Comparison of ENCODE assay signal across 19 cellular contexts in genomic region chr15:54604963-54605362, GRCh38.
A peak's percentile ranks its signal among the peaks of the same experiment; 100 is the strongest.
DNase-seq lines count a peak whose midpoint lies in the region; ATAC-seq and TF ChIP-seq lines count a peak whose summit lies in the region.
"Had no signal": no experiment of that assay in that cellular context is flagged by ENCODE, and none has a peak within 500 bp of the region (broad histone marks: within the 10 kb centered on the region; RNA-seq: fewer than 3 reads in every experiment).

No MANE protein-coding gene starts in this region.

- no peaks in the 10 kb centered on the region for H3K79me2 ChIP-seq in GM23338 (replicated peaks; ENCODE audit: insufficient read depth)

- no peaks in the 10 kb centered on the region for H3K36me3 Mint-ChIP-seq in GM23338 (ENCODE audit: low read depth)
- H3K36me3 Mint-ChIP-seq: CD8-positive, alpha-beta memory T cell had no signal

- H3K27me3 Mint-ChIP-seq in GM23338 (ENCODE audit: insufficient read depth, low read depth, poor library complexity), result peaks cover 2% of the 10 kb centered on the region

- H3K36me3 ChIP-seq in GM23338 (ENCODE audit: insufficient read depth) (peaks cover 2% of the 10 kb centered on the region; the same call in 1 of the 2 replicates), NT2/D1 (ENCODE audit: insufficient read depth, insufficient read length, low read length) (no peaks in the 10 kb centered on the region)
- H3K36me3 ChIP-seq: BLaER1, MG63 had no signal

- no peak overlapping the region for H3K27ac Mint-ChIP-seq in GM23338
- H3K27ac Mint-ChIP-seq: CD8-positive, alpha-beta memory T cell had no signal

- H3K4me1 ChIP-seq in GM23338 (ENCODE audit: insufficient read depth) (no peaks in the 10 kb centered on the region), NT2/D1 (ENCODE audit: insufficient read depth, insufficient read length) (no peaks in the 10 kb centered on the region)
- H3K4me1 ChIP-seq: BLaER1 had no signal

- peaks cover 8% of the 10 kb centered on the region; the same call in 2 of the 3 replicates for H3K4me1 Mint-ChIP-seq in GM23338
- H3K4me1 Mint-ChIP-seq: CD8-positive, alpha-beta memory T cell had no signal

- H3K9ac ChIP-seq in NT2/D1 (ENCODE audit: insufficient read length, low read depth), result no peak overlapping the region
- H3K9ac ChIP-seq: BLaER1 had no signal

- peaks cover 43% of the 10 kb centered on the region for H3K9me3 Mint-ChIP-seq in GM23338
- H3K9me3 Mint-ChIP-seq: CD8-positive, alpha-beta memory T cell; H9 had no signal

- no peaks in the 10 kb centered on the region for H4K20me1 ChIP-seq in GM23338 (replicated peaks; ENCODE audit: insufficient read depth)
- H4K20me1 ChIP-seq: BLaER1 had no signal

- no peaks in the 10 kb centered on the region for H3K9me2 ChIP-seq in GM23338 (ENCODE audit: insufficient read depth)

- no peak for TF ChIP-seq CTCF in GM23338 (conservative IDR thresholded peaks at IDR 0.05; ENCODE audit: low read depth in 2 of 2)

- intact Hi-C loops in posterior vena cava (cut with DNase I), result no loop called here

- H3F3A ChIP-seq in GM23338 (replicated peaks; ENCODE audit: low read depth), result no peaks in the 10 kb centered on the region

- ATAC-seq in GM23338, result peak; percentile 81
- no peak for ATAC-seq in HG03025 (IDR thresholded peaks at IDR 0.05; ENCODE audit: low FRiP score, unreplicated experiment)

- H2AFZ ChIP-seq in GM23338, result no peak overlapping the region
- H2AFZ ChIP-seq: PC-9 had no signal

- H3K4me3 ChIP-seq in GM23338 (no peak overlapping the region), NT2/D1 (ENCODE audit: insufficient read length, low read depth) (no peak overlapping the region)
- H3K4me3 ChIP-seq: BLaER1, MG63, PC-9 had no signal

- H3K4me2 ChIP-seq in GM23338, result no peak overlapping the region
- H3K4me2 ChIP-seq: BLaER1, PC-9 had no signal

- no peak overlapping the region for H3K4me3 Mint-ChIP-seq in GM23338
- H3K4me3 Mint-ChIP-seq: CD8-positive, alpha-beta memory T cell had no signal

- H3K27ac ChIP-seq in GM23338 (ENCODE audit: low read depth), result no peak overlapping the region
- H3K27ac ChIP-seq: BLaER1, PC-9, RWPE1 had no signal

- H3K27me3 ChIP-seq in GM23338 (ENCODE audit: insufficient read depth) (no peaks in the 10 kb centered on the region), NT2/D1 (ENCODE audit: insufficient read depth, insufficient read length) (peaks cover 9% of the 10 kb centered on the region)
- H3K27me3 ChIP-seq: BLaER1, MG63 had no signal

- DNase-seq in GM23338 (ENCODE audit: low spot score) (no peak), NT2/D1 (ENCODE audit: low read depth, low spot score) (peak; percentile 15), iPS-NIHi7 (ENCODE audit: extremely low spot score) (peak; percentile 45), retina (peak; percentile 23), posterior vena cava (ENCODE audit: low spot score) (no peak)
- no peak for DNase-seq in stimulated activated naive CD4-positive, alpha-beta T cell treated with Interleukin-2 at 50 U/mL for 16 hours (lab: John Stamatoyannopoulos, UW)
- DNase-seq: CD8-positive, alpha-beta memory T cell; H9; IMR-90; MG63; NCI-H1092 treated with DMSO at 0.1 percent for 48 hours; NCI-H146; NCI-H2029 treated with DMSO at 0.1 percent for 48 hours; NCI-H446 treated with DMSO at 0.1 percent for 48 hours; NCI-H748 treated with DMSO at 0.1 percent for 48 hours; PC-9 had no signal

- no peaks in the 10 kb centered on the region for H3K9me3 ChIP-seq in NT2/D1 (ENCODE audit: insufficient read depth, low read length)
- H3K9me3 ChIP-seq: BLaER1, MG63 had no signal

TF ChIP-seq in GM23338, 12 proteins besides CTCF, POLR2A, EP300 and RAD21:
- TF ChIP-seq NANOG (IDR thresholded peaks at IDR 0.05; ENCODE audit: borderline replicate concordance) (no peak), ZNF462 (CRISPR knock-in tag; IDR thresholded peaks at IDR 0.05) (no peak), ETS1 (IDR thresholded peaks at IDR 0.05) (no peak), ZNF114 (CRISPR knock-in tag; IDR thresholded peaks at IDR 0.05) (no peak), EZH2 (IDR thresholded peaks at IDR 0.05; ENCODE audit: low read depth, unreplicated experiment) (no peak), ZNF331 (CRISPR knock-in tag; IDR thresholded peaks at IDR 0.05; ENCODE audit: low read depth) (no peak), CREB1 (CRISPR knock-in tag; IDR thresholded peaks at IDR 0.05; ENCODE audit: low read depth) (no peak), STAT1 (IDR thresholded peaks at IDR 0.05; ENCODE audit: unreplicated experiment) (no peak)

Comparison
In these comparisons a context has a peak if more than half of its experiments do, and no peak if none do; other contexts are left out.
1. DNase-seq: peak in NT2/D1 (single experiment), iPS-NIHi7 (single experiment) and retina (single experiment); none in GM23338 (single experiment), stimulated activated naive CD4-positive, alpha-beta T cell treated with Interleukin-2 at 50 U/mL for 16 hours (single experiment) and posterior vena cava (single experiment).